In genomic region chr1:108747128-108747827, GRCh38 we compare ENCODE assay signal across 8 cellular contexts.
DNase-seq lines count a peak whose midpoint lies in the region; TF ChIP-seq lines count a peak whose summit lies in the region.

No MANE protein-coding gene starts in this region.

- H3K4me3 ChIP-seq in HEK293 (ENCODE audit: low read depth, low read length), result peak overlapping the region; percentile 97
- H3K4me3 ChIP-seq in NB4 (ENCODE audit: low read depth, low read length), result peak overlapping the region; percentile 82
- H3K4me3 ChIP-seq in brain microvascular endothelial cell (ENCODE audit: low read depth, low read length), result peak overlapping the region; percentile 92

- peaks cover 2% of the 10 kb centered on the region; the same call in 1 of the 2 replicates for H3K4me1 ChIP-seq in HEK293 (ENCODE audit: control insufficient read depth, insufficient read depth, low read length)

- CTCF ChIA-PET in HEK293 (lab: Yijun Ruan, JAX), result interaction anchor here (1.1 kb wide), 1 partner anchor 81 kb away, joined by 3 read pairs; no protein-coding TSS in a partner anchor

- POLR2A ChIA-PET in HEK293 (lab: Yijun Ruan, JAX), result interaction anchor here (1.0 kb wide), 1 partner anchor 55 kb away, joined by 8 read pairs; the partner anchor contains the start of gene PRPF38B

- H3K36me3 ChIP-seq in HEK293 (ENCODE audit: control insufficient read depth in 2 of 2, insufficient read depth in 1 of 2, low read length in 2 of 2) (peaks cover 0 to under 1% of the 10 kb centered on the region in 2 experiments; a peak in 1 of 3 replicates), brain microvascular endothelial cell (replicated peaks) (peaks cover under 1% of the 10 kb centered on the region)

- peak overlapping the region; percentile 81 for H3K27ac ChIP-seq in HEK293 (ENCODE audit: extremely low read depth, low read depth, low read length)
- peak overlapping the region; percentile 95 for H3K27ac ChIP-seq in brain microvascular endothelial cell

- peak; percentile 37 for TF ChIP-seq POLR2A in NB4 (IDR thresholded peaks at IDR 0.05; ENCODE audit: extremely low read depth, insufficient read length)

- H3K27me3 ChIP-seq in brain microvascular endothelial cell (replicated peaks), result no peaks in the 10 kb centered on the region

- DNase-seq in GDM1 (lab: John Stamatoyannopoulos, UW) (peak; percentile 61), NB4 (ENCODE audit: low read depth) (peak; percentile 82), SW 1271 (lab: John Stamatoyannopoulos, UW) (peak; percentile 67 to 83), brain microvascular endothelial cell (peak; percentile 91), hypothalamus (lab: John Stamatoyannopoulos, UW) (peak in 42 of 51 donors; percentile 16 to 91 (median 58)), putamen (ENCODE audit: low spot score) (peak; percentile 80), NCI-H1048 (lab: John Stamatoyannopoulos, UW) (no peak)

- in situ Hi-C loops in brain microvascular endothelial cell (cut with HindIII; ENCODE audit: low pct_ligation_motif_present, low sequenced_read_pairs), result no loop called here

- TF ChIP-seq CTCF in HEK293 (tag by site-specific recombination; IDR thresholded peaks at IDR 0.05) (no peak), NB4 (IDR thresholded peaks at IDR 0.05; ENCODE audit: low read depth, low read length) (no peak), brain microvascular endothelial cell (IDR thresholded peaks at IDR 0.05; ENCODE audit: low read depth, low read length, missing control alignments) (no peak)

- H3K9me3 ChIP-seq in HEK293 (ENCODE audit: control insufficient read depth, insufficient read depth, low read depth, low read length), result no peaks in the 10 kb centered on the region

TF ChIP-seq in HEK293, 187 proteins besides CTCF, POLR2A, EP300 and RAD21 (continues in another document):
- TF ChIP-seq ZNF426 (tag by site-specific recombination; IDR thresholded peaks at IDR 0.05) (no peak), ZNF777 (tag by site-specific recombination; IDR thresholded peaks at IDR 0.05; ENCODE audit: borderline replicate concordance) (no peak), ZNF76 (tag by site-specific recombination; IDR thresholded peaks at IDR 0.05; ENCODE audit: borderline replicate concordance, low read depth) (no peak), HOXC10 (CRISPR knock-in tag; IDR thresholded peaks at IDR 0.05) (no peak), ZNF529 (tag by site-specific recombination; IDR thresholded peaks at IDR 0.05; ENCODE audit: insufficient replicate concordance) (no peak), ZBTB26 (tag by site-specific recombination; optimal IDR thresholded peaks at IDR 0.05) (peak; percentile 57), ZNF791 (tag by site-specific recombination; IDR thresholded peaks at IDR 0.05) (no peak), ZNF23 (tag by site-specific recombination; IDR thresholded peaks at IDR 0.05; ENCODE audit: borderline replicate concordance) (no peak), ZNF571 (tag by site-specific recombination; IDR thresholded peaks at IDR 0.05) (no peak), HOXD13 (CRISPR knock-in tag; IDR thresholded peaks at IDR 0.05; ENCODE audit: borderline replicate concordance) (no peak), ZNF776 (tag by site-specific recombination; IDR thresholded peaks at IDR 0.05; ENCODE audit: borderline replicate concordance) (no peak), ZSCAN23 (tag by site-specific recombination; IDR thresholded peaks at IDR 0.05) (no peak), GLIS2 (tag by site-specific recombination; IDR thresholded peaks at IDR 0.05) (peak; percentile 32), ZNF146 (tag by site-specific recombination; IDR thresholded peaks at IDR 0.05) (no peak), GLI2 (tag by site-specific recombination; IDR thresholded peaks at IDR 0.05; ENCODE audit: borderline replicate concordance, low read depth) (no peak), IKZF3 (tag by site-specific recombination; IDR thresholded peaks at IDR 0.05) (peak; percentile 68; the same call in 1 of the 2 replicates), ZNF768 (tag by site-specific recombination; IDR thresholded peaks at IDR 0.05) (no peak), ATF2 (tag by site-specific recombination; IDR thresholded peaks at IDR 0.05; ENCODE audit: low read depth) (no peak), ZBTB17 (tag by site-specific recombination; IDR thresholded peaks at IDR 0.05) (peak; percentile 83), SP7 (tag by site-specific recombination; IDR thresholded peaks at IDR 0.05) (peak; percentile 85), ZIC2 (tag by site-specific recombination; IDR thresholded peaks at IDR 0.05) (no peak), SP2 (tag by site-specific recombination; IDR thresholded peaks at IDR 0.05) (peak; percentile 19; the same call in 1 of the 2 replicates), ZNF391 (tag by site-specific recombination; IDR thresholded peaks at IDR 0.05; ENCODE audit: borderline replicate concordance, low read depth) (no peak), ZNF530 (tag by site-specific recombination; IDR thresholded peaks at IDR 0.05; ENCODE audit: low read depth) (no peak), SCRT2 (tag by site-specific recombination; IDR thresholded peaks at IDR 0.05) (peak; percentile 91), ZFP37 (tag by site-specific recombination; IDR thresholded peaks at IDR 0.05) (0 out of 2 replicates have a peak, but pooled peaks have one; percentile 14), ZNF16 (tag by site-specific recombination; IDR thresholded peaks at IDR 0.05; ENCODE audit: low read depth) (no peak), ZNF341 (tag by site-specific recombination; IDR thresholded peaks at IDR 0.05; ENCODE audit: low read depth) (peak; percentile 84), TSHZ1 (tag by site-specific recombination; IDR thresholded peaks at IDR 0.05; ENCODE audit: borderline replicate concordance) (no peak)
